In genomic region chr12:51938744-51939143, GRCh38 we compare ENCODE assay signal across 22 cellular contexts. TPM values are rescaled to one million over a fixed set of nuclear protein-coding genes. Genes with fewer than 3 reads are reported as not detected.
A peak's percentile ranks its signal among the peaks of the same experiment; 100 is the strongest.
DNase-seq lines count a peak whose midpoint lies in the region; ATAC-seq and TF ChIP-seq lines count a peak whose summit lies in the region.
"Had no signal": no experiment of that assay in that cellular context is flagged by ENCODE, and none has a peak within 500 bp of the region (broad histone marks: within the 10 kb centered on the region; RNA-seq: fewer than 3 reads in every experiment).

No MANE protein-coding gene starts in this region.

- no peak overlapping the region for H3K27ac ChIP-seq in heart right ventricle
- no peak overlapping the region for H3K27ac ChIP-seq in epithelial cell of prostate
- no peak overlapping the region for H3K27ac ChIP-seq in substantia nigra (ENCODE audit: low read depth, low read length, poor library complexity, severe bottlenecking)
- H3K27ac ChIP-seq: A549; BLaER1 treated with 17β-estradiol and CSF1 and Interleukin-3, amounts not matched to agents 10 nM and 100 nM; RWPE1 had no signal

- peaks cover 3 to 16% (median 10%) of the 10 kb centered on the region in 9 donors for H3K4me1 ChIP-seq in heart right ventricle
- H3K4me1 ChIP-seq: A549 had no signal

- H3K4me3 ChIP-seq in heart right ventricle: no peak overlapping the region
- H3K4me3 ChIP-seq in lower leg skin (ENCODE audit: low read depth, poor library complexity, severe bottlenecking): no peak overlapping the region
- H3K4me3 ChIP-seq: A549; BLaER1 treated with 17β-estradiol and CSF1 and Interleukin-3, amounts not matched to agents 10 nM and 100 nM; GM12878 had no signal

- H3K27me3 ChIP-seq in heart right ventricle: no peaks in the 10 kb centered on the region
- H3K27me3 ChIP-seq: BLaER1 treated with 17β-estradiol and CSF1 and Interleukin-3, amounts not matched to agents 10 nM and 100 nM had no signal

- intact Hi-C loops in cardiac septum (cut with DNase I) (no loop called here), heart right ventricle (cut with DNase I) (loop anchor here in 1 of 10 donors (5.0 kb wide), 1 partner anchor 44 kb away; no protein-coding TSS in a partner anchor), lower leg skin (cut with DNase I; ENCODE audit: low total_unique reads) (no loop called here)

- TF ChIP-seq CTCF in heart right ventricle (IDR thresholded peaks at IDR 0.05): no peak
- no peak for TF ChIP-seq CTCF in lower leg skin (IDR thresholded peaks at IDR 0.05)

- DNase-seq in cardiac septum (ENCODE audit: low spot score) (peak; percentile 47), heart right ventricle (no peak), epithelial cell of prostate (ENCODE audit: low read depth, low spot score) (peak; percentile 45), lower leg skin (ENCODE audit: low spot score in 2 of 2) (peak; percentile 62 to 86), NCI-H187 treated with DMSO at 0.1 percent for 48 hours (lab: John Stamatoyannopoulos, UW) (no peak), substantia nigra (lab: John Stamatoyannopoulos, UW) (no peak), iPS-NIHi7 (ENCODE audit: extremely low spot score) (no peak), DMS114 treated with DMSO at 0.1 percent for 48 hours (lab: John Stamatoyannopoulos, UW; ENCODE audit: unreplicated experiment) (no peak)
- DNase-seq: GDM1, HFFc6, KG1, NCI-H1048, NCI-H1436 treated with DMSO at 0.1 percent for 48 hours, NCI-H2081 treated with DMSO at 0.1 percent for 48 hours, NCI-H748 treated with DMSO at 0.1 percent for 48 hours, PC-3 had no signal

- H3K9me3 ChIP-seq in heart right ventricle: peaks cover 0 to 3% (median 0%) of the 10 kb centered on the region in 11 donors

- WGBS in heart right ventricle, 2 donors: 94 to 95% methylated on average over 6 of the region's 6 CpGs
- 58 to 75% methylated on average over 6 of the region's 6 CpGs for WGBS in lower leg skin, 2 donors

- ATAC-seq in heart right ventricle: no peak
- ATAC-seq: A549, GM12878, PC-3 had no signal

- no peaks in the 10 kb centered on the region for H3K36me3 ChIP-seq in heart right ventricle
- H3K36me3 ChIP-seq: BLaER1 treated with 17β-estradiol and CSF1 and Interleukin-3, amounts not matched to agents 10 nM and 100 nM had no signal

- no peak for TF ChIP-seq POLR2A in lower leg skin (IDR thresholded peaks at IDR 0.05)

RNA-seq across cellular contexts. Expression of gene ACVR1B, which starts 12.8 kb away (rescaled TPM):
- total RNA-seq in cardiac septum (9.3 TPM), heart right ventricle (10 to 100 TPM in 5 of 10 donors, 1 to 10 TPM in 5; 8.4 to 15.5 (median 10.4) TPM), lower leg skin (10 to 100 TPM; 67.4 to 87.0 (median 80.5) TPM)
- 1 to 10 TPM; 5.8 to 8.0 TPM for polyA plus RNA-seq in heart right ventricle

RNA-seq across cellular contexts. Expression of gene ACVRL1, which starts 31.4 kb away (rescaled TPM):
- 31.1 TPM for total RNA-seq in cardiac septum
- 10 to 100 TPM; 16.6 to 68.0 (median 26.3) TPM for total RNA-seq in heart right ventricle
- polyA plus RNA-seq in heart right ventricle: 10 to 100 TPM; 33.8 to 38.1 TPM
- total RNA-seq in lower leg skin: 10 to 100 TPM; 12.9 to 99.8 (median 39.9) TPM
- total RNA-seq: GM12878, PC-3, SK-MEL-5 had no signal
- polyA plus RNA-seq: GM12878 had no signal

RNA-seq across cellular contexts. Expression of gene ANKRD33, which starts 50.8 kb away (rescaled TPM):
- total RNA-seq in cardiac septum (not detected), heart right ventricle (not detected), lower leg skin (not detected)
- under 1 TPM in 1 of 2 donors, not detected in 1; 0.01 TPM for polyA plus RNA-seq in heart right ventricle
- total RNA-seq: GM12878, H4, HFFc6, PC-3, SK-MEL-5 had no signal
- polyA plus RNA-seq: A549, GM12878 had no signal

Comparison
In these comparisons a context has a peak if more than half of its experiments do, and no peak if none do; other contexts are left out.
1. DNase-seq: peak in cardiac septum (single experiment), epithelial cell of prostate (single experiment) and lower leg skin (2 of 2); none in heart right ventricle (0 of 2), NCI-H187 treated with DMSO at 0.1 percent for 48 hours (single experiment), substantia nigra (0 of 49), iPS-NIHi7 (single experiment) and DMS114 treated with DMSO at 0.1 percent for 48 hours (single experiment).